Comparison of ENCODE assay signal across 8 cellular contexts in the genomic region with DNA sequence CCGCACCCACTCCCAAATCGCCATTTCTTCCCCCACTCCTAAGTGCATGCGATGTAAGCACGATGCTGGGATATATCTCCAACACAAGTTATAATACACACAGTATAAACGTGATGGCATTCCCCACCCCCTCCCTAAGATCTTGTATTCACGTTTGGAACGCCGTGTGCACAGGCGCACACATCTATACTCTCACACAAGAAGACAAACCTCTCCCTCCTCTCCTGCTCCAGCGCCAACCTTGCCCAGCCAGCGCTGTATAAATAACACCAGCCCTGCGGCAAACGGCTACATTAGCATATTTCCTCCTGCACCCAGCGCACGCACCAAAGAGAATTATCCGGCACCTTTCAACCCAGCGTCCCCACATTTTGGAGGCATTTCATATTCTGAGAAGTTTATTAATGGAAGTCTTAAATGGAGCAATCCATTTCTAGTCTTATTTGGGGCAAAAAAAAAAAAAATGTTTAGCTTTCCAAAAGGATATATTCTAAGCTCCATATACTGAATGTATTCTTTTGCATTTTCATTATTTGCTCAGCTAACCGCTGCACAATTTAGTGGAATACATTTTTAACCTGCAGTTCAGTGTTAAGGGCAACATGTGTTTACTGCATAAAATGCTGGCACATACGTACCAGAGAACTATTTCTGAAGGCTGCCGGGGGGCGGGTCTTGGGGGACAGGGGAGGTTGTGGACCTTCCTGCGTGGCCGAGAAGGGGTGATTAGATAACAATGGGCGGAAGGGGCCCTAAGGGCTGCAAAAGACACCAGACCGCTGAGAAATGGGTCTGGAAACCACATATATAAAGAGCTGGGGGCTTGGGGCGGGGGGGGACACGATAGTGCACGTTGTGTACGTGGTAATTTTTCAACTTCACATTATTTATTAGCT. TPM values are rescaled to one million over a fixed set of nuclear protein-coding genes. Genes with fewer than 3 reads are reported as not detected.
DNase-seq lines count a peak whose midpoint lies in the region; ATAC-seq and TF ChIP-seq lines count a peak whose summit lies in the region.

No MANE protein-coding gene starts in this region.

- peaks cover 0 to 4% of the 10 kb centered on the region in 2 donors for H3K36me3 Mint-ChIP-seq in CD14-positive monocyte
- H3K36me3 Mint-ChIP-seq in activated CD4-positive, alpha-beta T cell treated with anti-CD3 and anti-CD28 coated beads, Interleukin-2, amount 10 ng/mL, durations not matched to agents 7 days and 5 days (ENCODE audit: low read depth): no peaks in the 10 kb centered on the region

- intact Hi-C loops in CD14-positive monocyte (cut with micrococcal nuclease) (no loop called here), aorta (cut with DNase I) (loop anchor here in 1 of 2 donors (10.0 kb wide), 1 partner anchor 267 kb away; no protein-coding TSS in a partner anchor)

- no peak for TF ChIP-seq POLR2A in NB4 (IDR thresholded peaks at IDR 0.05; ENCODE audit: extremely low read depth, insufficient read length)

- no peak for DNase-seq in CD14-positive monocyte (ENCODE audit: low spot score)
- peak; percentile 31 for DNase-seq in NB4 (ENCODE audit: low read depth)
- DNase-seq in activated CD4-positive, alpha-beta T cell treated with anti-CD3 and anti-CD28 coated beads, Interleukin-2, amount 10 ng/mL, durations not matched to agents 7 days and 5 days: peak; percentile 11
- no peak for DNase-seq in aorta
- no peak for DNase-seq in stimulated activated naive CD4-positive, alpha-beta T cell treated with Interleukin-2 at 50 U/mL for 16 hours (lab: John Stamatoyannopoulos, UW)

- POLR2A ChIA-PET in activated CD4-positive, alpha-beta T cell treated with anti-CD3 and anti-CD28 coated beads, Interleukin-2, amount 10 ng/mL, durations not matched to agents 7 days and 5 days (lab: Charles Lee): no interaction called here

- no peak for TF ChIP-seq CTCF in CD14-positive monocyte (IDR thresholded peaks at IDR 0.05)
- TF ChIP-seq CTCF in NB4 (IDR thresholded peaks at IDR 0.05; ENCODE audit: low read depth, low read length): no peak

- peaks cover 26% of the 10 kb centered on the region for H3K4me1 ChIP-seq in muscle layer of colon (ENCODE audit: insufficient read depth, low read length)
- peaks cover 0 to 1% of the 10 kb centered on the region in 2 donors for H3K4me1 ChIP-seq in aorta (ENCODE audit: control insufficient read depth in 1 of 2, insufficient read depth in 2 of 2, low read length in 2 of 2)

- no peaks in the 10 kb centered on the region for H3K27me3 ChIP-seq in muscle layer of colon (ENCODE audit: control insufficient read depth in 1 of 2, insufficient read depth in 2 of 2, low read length in 2 of 2)
- H3K27me3 ChIP-seq in aorta (ENCODE audit: control insufficient read depth in 1 of 2, insufficient read depth in 2 of 2, low read length in 1 of 2): no peaks in the 10 kb centered on the region

- H3K9ac ChIP-seq in muscle layer of colon (ENCODE audit: low read length): no peak overlapping the region

- H3K4me3 Mint-ChIP-seq in CD14-positive monocyte: peak overlapping the region; percentile 35 to 72
- H3K4me3 Mint-ChIP-seq in activated CD4-positive, alpha-beta T cell treated with anti-CD3 and anti-CD28 coated beads, Interleukin-2, amount 10 ng/mL, durations not matched to agents 7 days and 5 days: peak overlapping the region; percentile 67

- peaks cover 6% of the 10 kb centered on the region for H3K4me1 Mint-ChIP-seq in CD14-positive monocyte
- peaks cover 5% of the 10 kb centered on the region for H3K4me1 Mint-ChIP-seq in activated CD4-positive, alpha-beta T cell treated with anti-CD3 and anti-CD28 coated beads, Interleukin-2, amount 10 ng/mL, durations not matched to agents 7 days and 5 days

- 23 to 25% methylated on average over 29 of the region's 29 CpGs for WGBS in aorta, 2 donors

- peak overlapping the region; percentile 66 for H3K27ac ChIP-seq in muscle layer of colon (ENCODE audit: low read depth, low read length)
- H3K27ac ChIP-seq in aorta (ENCODE audit: low read depth in 1 of 2, low read length in 2 of 2): no peak overlapping the region

- H3K9me3 ChIP-seq in muscle layer of colon (ENCODE audit: low read length) (no peaks in the 10 kb centered on the region), aorta (ENCODE audit: control insufficient read depth, low read length) (no peaks in the 10 kb centered on the region)

- peak; percentile 66 for ATAC-seq in esophagus mucosa
- ATAC-seq in aorta (ENCODE audit: low FRiP score): peak; percentile 20
- no peak for ATAC-seq in GM21390 (IDR thresholded peaks at IDR 0.05; ENCODE audit: unreplicated experiment)

- H3K4me3 ChIP-seq in NB4 (ENCODE audit: low read depth, low read length) (no peak overlapping the region), muscle layer of colon (ENCODE audit: low read depth in 1 of 2, low read length in 2 of 2) (peak overlapping the region; percentile 64 to 65), aorta (ENCODE audit: low read length in 2 of 2) (peak overlapping the region in 1 of 2 donors; percentile 62)

- CTCF ChIA-PET in activated CD4-positive, alpha-beta T cell treated with anti-CD3 and anti-CD28 coated beads, Interleukin-2, amount 10 ng/mL, durations not matched to agents 7 days and 5 days (lab: Charles Lee): interaction anchor here (1.0 to 1.1 kb wide), 2 partner anchors 15 to 16 kb away, joined by 3 read pairs; no protein-coding TSS in a partner anchor

- H3K27ac Mint-ChIP-seq in CD14-positive monocyte: peak overlapping the region in 1 of 7 donors; percentile 17
- peak overlapping the region; percentile 32 for H3K27ac Mint-ChIP-seq in activated CD4-positive, alpha-beta T cell treated with anti-CD3 and anti-CD28 coated beads, Interleukin-2, amount 10 ng/mL, durations not matched to agents 7 days and 5 days

- H3K36me3 ChIP-seq in muscle layer of colon (ENCODE audit: insufficient read depth, low read length): no peaks in the 10 kb centered on the region
- H3K36me3 ChIP-seq in aorta (ENCODE audit: control insufficient read depth in 1 of 2, insufficient read depth in 2 of 2, low read length in 1 of 2): no peaks in the 10 kb centered on the region

- peaks cover 0 to 7% (median 4%) of the 10 kb centered on the region in 7 donors for H3K9me3 Mint-ChIP-seq in CD14-positive monocyte
- H3K9me3 Mint-ChIP-seq in activated CD4-positive, alpha-beta T cell treated with anti-CD3 and anti-CD28 coated beads, Interleukin-2, amount 10 ng/mL, durations not matched to agents 7 days and 5 days: no peaks in the 10 kb centered on the region

- peaks cover 41 to 47% (median 43%) of the 10 kb centered on the region in 3 donors for H3K27me3 Mint-ChIP-seq in CD14-positive monocyte (ENCODE audit: low read depth in 3 of 3)
- H3K27me3 Mint-ChIP-seq in activated CD4-positive, alpha-beta T cell treated with anti-CD3 and anti-CD28 coated beads, Interleukin-2, amount 10 ng/mL, durations not matched to agents 7 days and 5 days: peaks cover 43% of the 10 kb centered on the region

RNA-seq across cellular contexts. Expression of gene SLC22A23, which starts 1.1 kb away (rescaled TPM):
- polyA plus RNA-seq in CD14-positive monocyte (not detected), aorta (1 to 10 TPM; 1.5 to 2.6 TPM)
- total RNA-seq in activated CD4-positive, alpha-beta T cell treated with anti-CD3 and anti-CD28 coated beads, Interleukin-2, amount 10 ng/mL, durations not matched to agents 7 days and 5 days: 1 to 10 TPM; 1.3 TPM
- total RNA-seq in esophagus mucosa (36.3 TPM), aorta (1 to 10 TPM; 6.0 to 9.4 TPM)

Comparison
In these comparisons a context has a peak if more than half of its experiments do, and no peak if none do; other contexts are left out.
1. DNase-seq: peak in NB4 (single experiment) and activated CD4-positive, alpha-beta T cell treated with anti-CD3 and anti-CD28 coated beads, Interleukin-2, amount 10 ng/mL, durations not matched to agents 7 days and 5 days (single experiment); none in CD14-positive monocyte (single experiment), aorta (0 of 2) and stimulated activated naive CD4-positive, alpha-beta T cell treated with Interleukin-2 at 50 U/mL for 16 hours (single experiment).